9 cellular contexts compared by ENCODE assay signal in the genomic region with DNA sequence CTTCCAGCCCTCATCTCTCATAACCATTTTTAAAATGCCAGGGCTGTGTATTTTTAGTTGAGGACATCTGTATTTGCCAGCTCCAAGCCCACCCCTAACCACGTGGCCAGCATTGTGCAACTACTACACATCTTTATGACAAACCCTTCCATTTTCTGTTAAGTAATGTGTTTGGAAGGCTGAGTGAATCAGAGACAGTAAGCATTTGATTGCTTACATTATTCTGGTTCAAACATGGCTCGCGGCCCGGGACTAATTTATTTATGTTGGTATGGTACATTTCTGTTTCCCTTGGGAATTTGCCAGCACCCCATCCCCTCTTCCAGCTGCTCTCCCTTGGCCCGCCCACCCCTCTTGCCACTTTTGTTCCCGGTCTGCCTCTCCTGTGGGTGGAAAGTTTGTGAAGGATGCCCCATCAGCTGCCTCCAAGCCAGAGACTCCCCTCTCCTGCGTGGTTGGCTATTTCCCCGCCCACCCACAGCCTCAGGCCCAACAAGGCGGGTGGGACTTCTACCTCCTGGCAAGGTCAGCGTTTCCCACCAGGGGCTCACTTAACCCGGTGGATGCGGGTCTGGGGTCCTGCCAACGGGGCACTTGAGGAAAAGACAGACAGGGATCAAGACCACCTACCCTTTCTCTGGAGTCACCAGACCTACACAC.
DNase-seq lines count a peak whose midpoint lies in the region; ATAC-seq and TF ChIP-seq lines count a peak whose summit lies in the region.
"Had no signal": no experiment of that assay in that cellular context is flagged by ENCODE, and none has a peak within 500 bp of the region (broad histone marks: within the 10 kb centered on the region; RNA-seq: fewer than 3 reads in every experiment).

No MANE protein-coding gene starts in this region.

- H3K4me1 ChIP-seq in thyroid gland = peaks cover 7 to 13% of the 10 kb centered on the region in 2 donors

- peak; percentile 95 for DNase-seq in MG63
- no peak for DNase-seq in WTC11 (ENCODE audit: low spot score)
- DNase-seq in inferior parietal cortex (ENCODE audit: extremely low spot score) = peak; percentile 60
- peak; percentile 11 to 29 for DNase-seq in thyroid gland
- DNase-seq in stimulated activated CD4-positive, alpha-beta T cell treated with anti-CD3 and anti-CD28 coated beads, Interleukin-15, amount 100 ng/mL, for 24 hours = no peak
- no peak for DNase-seq in globus pallidus (ENCODE audit: low spot score)

- H3K4me1 Mint-ChIP-seq in WTC11 = peaks cover 33% of the 10 kb centered on the region

- POLR2A ChIA-PET in WTC11 (lab: Charles Lee) = no interaction called here

- H3K9me3 Mint-ChIP-seq in WTC11 = no peaks in the 10 kb centered on the region

- no peak overlapping the region for H3K27ac ChIP-seq in thyroid gland
- H3K27ac ChIP-seq: SK-N-MC had no signal

- no peaks in the 10 kb centered on the region for H3K27me3 Mint-ChIP-seq in WTC11 (ENCODE audit: low read depth)

- intact Hi-C loops in thyroid gland (cut with DNase I) = no loop called here

- CTCF ChIA-PET in WTC11 (lab: Charles Lee) = interaction anchor here (1.4 kb wide), 1 partner anchor 76 kb away, joined by 3 read pairs; no protein-coding TSS in a partner anchor

- H3K9me3 ChIP-seq in MG63 = no peaks in the 10 kb centered on the region
- H3K9me3 ChIP-seq in thyroid gland = no peaks in the 10 kb centered on the region

- no peaks in the 10 kb centered on the region for H3K36me3 Mint-ChIP-seq in WTC11

- H3K27me3 ChIP-seq in MG63 = no peaks in the 10 kb centered on the region
- H3K27me3 ChIP-seq in thyroid gland = no peaks in the 10 kb centered on the region

- WGBS in thyroid gland, 2 donors = 65 to 68% methylated on average over 13 of the region's 13 CpGs

- H3K4me3 ChIP-seq in MG63 = no peak overlapping the region
- H3K4me3 ChIP-seq in thyroid gland (replicated peaks in 1 of 3) = no peak overlapping the region
- H3K4me3 ChIP-seq: SK-N-MC had no signal

- H3K4me3 Mint-ChIP-seq in WTC11 = no peak overlapping the region

- no peak for TF ChIP-seq POLR2A in thyroid gland (IDR thresholded peaks at IDR 0.05)

- peak; percentile 9; the same call in 1 of the 2 replicates for ATAC-seq in WTC11
- no peak for ATAC-seq in GM18502 (IDR thresholded peaks at IDR 0.05; ENCODE audit: poor library complexity, unreplicated experiment)
- ATAC-seq in GM19328 (IDR thresholded peaks at IDR 0.05; ENCODE audit: unreplicated experiment) = no peak

- H3K36me3 ChIP-seq in MG63 (no peaks in the 10 kb centered on the region), thyroid gland (no peaks in the 10 kb centered on the region)

- no peak overlapping the region; the same call in 1 of the 2 replicates for H3K27ac Mint-ChIP-seq in WTC11

- TF ChIP-seq CTCF in WTC11 (IDR thresholded peaks at IDR 0.05) = no peak
- no peak for TF ChIP-seq CTCF in thyroid gland (IDR thresholded peaks at IDR 0.05)

TF ChIP-seq in WTC11, 78 proteins besides CTCF, POLR2A, EP300 and RAD21 (continues in another document):
- no peak for TF ChIP-seq NR2C2 (CRISPR knock-in tag; IDR thresholded peaks at IDR 0.05)
- TF ChIP-seq, protein P1, sequence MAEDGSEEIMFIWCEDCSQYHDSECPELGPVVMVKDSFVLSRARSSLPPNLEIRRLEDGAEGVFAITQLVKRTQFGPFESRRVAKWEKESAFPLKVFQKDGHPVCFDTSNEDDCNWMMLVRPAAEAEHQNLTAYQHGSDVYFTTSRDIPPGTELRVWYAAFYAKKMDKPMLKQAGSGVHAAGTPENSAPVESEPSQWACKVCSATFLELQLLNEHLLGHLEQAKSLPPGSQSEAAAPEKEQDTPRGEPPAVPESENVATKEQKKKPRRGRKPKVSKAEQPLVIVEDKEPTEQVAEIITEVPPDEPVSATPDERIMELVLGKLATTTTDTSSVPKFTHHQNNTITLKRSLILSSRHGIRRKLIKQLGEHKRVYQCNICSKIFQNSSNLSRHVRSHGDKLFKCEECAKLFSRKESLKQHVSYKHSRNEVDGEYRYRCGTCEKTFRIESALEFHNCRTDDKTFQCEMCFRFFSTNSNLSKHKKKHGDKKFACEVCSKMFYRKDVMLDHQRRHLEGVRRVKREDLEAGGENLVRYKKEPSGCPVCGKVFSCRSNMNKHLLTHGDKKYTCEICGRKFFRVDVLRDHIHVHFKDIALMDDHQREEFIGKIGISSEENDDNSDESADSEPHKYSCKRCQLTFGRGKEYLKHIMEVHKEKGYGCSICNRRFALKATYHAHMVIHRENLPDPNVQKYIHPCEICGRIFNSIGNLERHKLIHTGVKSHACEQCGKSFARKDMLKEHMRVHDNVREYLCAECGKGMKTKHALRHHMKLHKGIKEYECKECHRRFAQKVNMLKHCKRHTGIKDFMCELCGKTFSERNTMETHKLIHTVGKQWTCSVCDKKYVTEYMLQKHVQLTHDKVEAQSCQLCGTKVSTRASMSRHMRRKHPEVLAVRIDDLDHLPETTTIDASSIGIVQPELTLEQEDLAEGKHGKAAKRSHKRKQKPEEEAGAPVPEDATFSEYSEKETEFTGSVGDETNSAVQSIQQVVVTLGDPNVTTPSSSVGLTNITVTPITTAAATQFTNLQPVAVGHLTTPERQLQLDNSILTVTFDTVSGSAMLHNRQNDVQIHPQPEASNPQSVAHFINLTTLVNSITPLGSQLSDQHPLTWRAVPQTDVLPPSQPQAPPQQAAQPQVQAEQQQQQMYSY (CRISPR knock-in tag; IDR thresholded peaks at IDR 0.05) = no peak
- TF ChIP-seq, protein P2, sequence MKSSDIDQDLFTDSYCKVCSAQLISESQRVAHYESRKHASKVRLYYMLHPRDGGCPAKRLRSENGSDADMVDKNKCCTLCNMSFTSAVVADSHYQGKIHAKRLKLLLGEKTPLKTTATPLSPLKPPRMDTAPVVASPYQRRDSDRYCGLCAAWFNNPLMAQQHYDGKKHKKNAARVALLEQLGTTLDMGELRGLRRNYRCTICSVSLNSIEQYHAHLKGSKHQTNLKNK (CRISPR knock-in tag; IDR thresholded peaks at IDR 0.05) = no peak
- TF ChIP-seq, protein P3, sequence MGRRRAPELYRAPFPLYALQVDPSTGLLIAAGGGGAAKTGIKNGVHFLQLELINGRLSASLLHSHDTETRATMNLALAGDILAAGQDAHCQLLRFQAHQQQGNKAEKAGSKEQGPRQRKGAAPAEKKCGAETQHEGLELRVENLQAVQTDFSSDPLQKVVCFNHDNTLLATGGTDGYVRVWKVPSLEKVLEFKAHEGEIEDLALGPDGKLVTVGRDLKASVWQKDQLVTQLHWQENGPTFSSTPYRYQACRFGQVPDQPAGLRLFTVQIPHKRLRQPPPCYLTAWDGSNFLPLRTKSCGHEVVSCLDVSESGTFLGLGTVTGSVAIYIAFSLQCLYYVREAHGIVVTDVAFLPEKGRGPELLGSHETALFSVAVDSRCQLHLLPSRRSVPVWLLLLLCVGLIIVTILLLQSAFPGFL (CRISPR knock-in tag; IDR thresholded peaks at IDR 0.05; ENCODE audit: borderline replicate concordance) = no peak
- no peak for TF ChIP-seq JAZF1 (CRISPR knock-in tag; IDR thresholded peaks at IDR 0.05)
- TF ChIP-seq, protein P4, sequence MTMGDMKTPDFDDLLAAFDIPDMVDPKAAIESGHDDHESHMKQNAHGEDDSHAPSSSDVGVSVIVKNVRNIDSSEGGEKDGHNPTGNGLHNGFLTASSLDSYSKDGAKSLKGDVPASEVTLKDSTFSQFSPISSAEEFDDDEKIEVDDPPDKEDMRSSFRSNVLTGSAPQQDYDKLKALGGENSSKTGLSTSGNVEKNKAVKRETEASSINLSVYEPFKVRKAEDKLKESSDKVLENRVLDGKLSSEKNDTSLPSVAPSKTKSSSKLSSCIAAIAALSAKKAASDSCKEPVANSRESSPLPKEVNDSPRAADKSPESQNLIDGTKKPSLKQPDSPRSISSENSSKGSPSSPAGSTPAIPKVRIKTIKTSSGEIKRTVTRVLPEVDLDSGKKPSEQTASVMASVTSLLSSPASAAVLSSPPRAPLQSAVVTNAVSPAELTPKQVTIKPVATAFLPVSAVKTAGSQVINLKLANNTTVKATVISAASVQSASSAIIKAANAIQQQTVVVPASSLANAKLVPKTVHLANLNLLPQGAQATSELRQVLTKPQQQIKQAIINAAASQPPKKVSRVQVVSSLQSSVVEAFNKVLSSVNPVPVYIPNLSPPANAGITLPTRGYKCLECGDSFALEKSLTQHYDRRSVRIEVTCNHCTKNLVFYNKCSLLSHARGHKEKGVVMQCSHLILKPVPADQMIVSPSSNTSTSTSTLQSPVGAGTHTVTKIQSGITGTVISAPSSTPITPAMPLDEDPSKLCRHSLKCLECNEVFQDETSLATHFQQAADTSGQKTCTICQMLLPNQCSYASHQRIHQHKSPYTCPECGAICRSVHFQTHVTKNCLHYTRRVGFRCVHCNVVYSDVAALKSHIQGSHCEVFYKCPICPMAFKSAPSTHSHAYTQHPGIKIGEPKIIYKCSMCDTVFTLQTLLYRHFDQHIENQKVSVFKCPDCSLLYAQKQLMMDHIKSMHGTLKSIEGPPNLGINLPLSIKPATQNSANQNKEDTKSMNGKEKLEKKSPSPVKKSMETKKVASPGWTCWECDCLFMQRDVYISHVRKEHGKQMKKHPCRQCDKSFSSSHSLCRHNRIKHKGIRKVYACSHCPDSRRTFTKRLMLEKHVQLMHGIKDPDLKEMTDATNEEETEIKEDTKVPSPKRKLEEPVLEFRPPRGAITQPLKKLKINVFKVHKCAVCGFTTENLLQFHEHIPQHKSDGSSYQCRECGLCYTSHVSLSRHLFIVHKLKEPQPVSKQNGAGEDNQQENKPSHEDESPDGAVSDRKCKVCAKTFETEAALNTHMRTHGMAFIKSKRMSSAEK (CRISPR knock-in tag; IDR thresholded peaks at IDR 0.05; ENCODE audit: borderline replicate concordance) = no peak
- no peak for TF ChIP-seq ATF1 (CRISPR knock-in tag; IDR thresholded peaks at IDR 0.05)
- TF ChIP-seq RELA (CRISPR knock-in tag; IDR thresholded peaks at IDR 0.05; ENCODE audit: borderline replicate concordance) = no peak

Comparison
In these comparisons a context has a peak if more than half of its experiments do, and no peak if none do; other contexts are left out.
1. DNase-seq: peak in MG63 (single experiment), inferior parietal cortex (single experiment) and thyroid gland (2 of 2); none in WTC11 (single experiment), stimulated activated CD4-positive, alpha-beta T cell treated with anti-CD3 and anti-CD28 coated beads, Interleukin-15, amount 100 ng/mL, for 24 hours (single experiment) and globus pallidus (single experiment).